16 cellular contexts compared by ENCODE assay signal in the genomic region with DNA sequence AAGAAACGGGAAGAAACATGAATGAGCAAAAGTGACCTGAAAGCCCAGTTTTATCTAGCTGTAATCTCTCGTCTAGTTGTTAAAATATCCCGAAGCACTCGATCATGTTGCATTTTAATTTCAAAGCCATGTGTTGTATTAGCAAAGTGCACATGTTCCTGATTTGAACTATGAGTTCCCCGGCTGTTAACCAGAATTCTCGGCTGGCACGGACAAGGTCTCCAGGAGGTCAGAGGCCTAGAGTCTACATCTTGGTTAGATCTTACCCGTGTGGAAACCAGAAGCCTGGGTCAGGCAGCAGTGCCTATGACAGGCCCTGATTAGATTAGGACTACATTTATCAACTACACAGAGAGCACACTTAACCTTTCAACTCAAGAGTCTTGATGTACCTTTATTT.
A peak's percentile ranks its signal among the peaks of the same experiment; 100 is the strongest.
DNase-seq lines count a peak whose midpoint lies in the region; ATAC-seq, FAIRE-seq and TF ChIP-seq lines count a peak whose summit lies in the region.
"Had no signal": no experiment of that assay in that cellular context is flagged by ENCODE, and none has a peak within 500 bp of the region (broad histone marks: within the 10 kb centered on the region; RNA-seq: fewer than 3 reads in every experiment).

No MANE protein-coding gene starts in this region.

- no peak overlapping the region for H3K4me3 ChIP-seq in HFF-Myc (replicated peaks; ENCODE audit: low read depth, low read length)
- H3K4me3 ChIP-seq in foreskin fibroblast (ENCODE audit: low read depth in 1 of 2, low read length in 2 of 2), result no peak overlapping the region
- no peak overlapping the region for H3K4me3 ChIP-seq in small intestine (ENCODE audit: low read depth in 1 of 2, low read length in 2 of 2)
- H3K4me3 ChIP-seq: HAP-1 had no signal

- DNase-seq in Right ventricle myocardium superior, result peak; percentile 27
- DNase-seq in Right ventricle myocardium inferior (ENCODE audit: missing footprints), result no peak
- peak; percentile 57 for DNase-seq in AG09319 (ENCODE audit: extremely low read depth, low read depth)
- peak; percentile 43 for DNase-seq in HFF-Myc (ENCODE audit: extremely low read depth, low read depth)
- DNase-seq in foreskin fibroblast, result peak; percentile 67 to 86
- no peak for DNase-seq in small intestine
- DNase-seq: 8988T; CD8-positive, alpha-beta T cell; COR-L47; DMS53; GF-D8; HFFc6 had no signal

- FAIRE-seq in small intestine (lab: Jason Lieb, UNC), result no peak
- FAIRE-seq: H1 had no signal

- no peaks in the 10 kb centered on the region for H3K36me3 ChIP-seq in small intestine (ENCODE audit: control insufficient read depth in 2 of 2, insufficient read depth in 2 of 2, low read length in 2 of 2)
- H3K36me3 ChIP-seq: HAP-1 had no signal

- ATAC-seq in Right ventricle myocardium superior (ENCODE audit: poor library complexity) (peak; percentile 15), Right ventricle myocardium inferior (no peak), HG03521 (IDR thresholded peaks at IDR 0.05; ENCODE audit: unreplicated experiment) (no peak), HG02938 (IDR thresholded peaks at IDR 0.05; ENCODE audit: unreplicated experiment) (no peak)
- ATAC-seq: CD8-positive, alpha-beta T cell had no signal

- H3K27me3 ChIP-seq in small intestine (ENCODE audit: control insufficient read depth in 2 of 2, insufficient read depth in 2 of 2, low read length in 2 of 2), result no peaks in the 10 kb centered on the region

- H3K4me1 ChIP-seq in small intestine (ENCODE audit: control insufficient read depth in 2 of 2, insufficient read depth in 1 of 2, low read depth in 1 of 2, low read length in 1 of 2), result no peaks in the 10 kb centered on the region
- H3K4me1 ChIP-seq: HAP-1 had no signal

- 89 to 90% (median 90%) methylated on average over 8 of the region's 8 CpGs for WGBS in small intestine, 3 donors

- TF ChIP-seq CTCF in AG09319 (IDR thresholded peaks at IDR 0.05; ENCODE audit: low read depth, low read length) (no peak), HFF-Myc (IDR thresholded peaks at IDR 0.05; ENCODE audit: low read depth, low read length, missing control alignments) (no peak), foreskin fibroblast (IDR thresholded peaks at IDR 0.05; ENCODE audit: low read depth, low read length) (no peak)

- intact Hi-C loops in Right ventricle myocardium superior (cut with DNase I) (no loop called here), Right ventricle myocardium inferior (cut with DNase I) (no loop called here)

- no peaks in the 10 kb centered on the region for H3K9me3 ChIP-seq in small intestine (ENCODE audit: control insufficient read depth, low read depth)
- H3K9me3 ChIP-seq: HAP-1 had no signal

- no peak overlapping the region for H3K27ac ChIP-seq in small intestine (ENCODE audit: low read depth in 1 of 2, low read length in 1 of 2)

Comparison
In these comparisons a context has a peak if more than half of its experiments do, and no peak if none do; other contexts are left out.
1. DNase-seq: peak in Right ventricle myocardium superior (single experiment), AG09319 (single experiment), HFF-Myc (single experiment) and foreskin fibroblast (2 of 2); none in Right ventricle myocardium inferior (single experiment) and small intestine (single experiment).